Comparison of ENCODE assay signal across 8 cellular contexts in genomic region chr1:215566556-215567490, GRCh38. TPM values are rescaled to one million over a fixed set of nuclear protein-coding genes. Genes with fewer than 3 reads are reported as not detected.
DNase-seq lines count a peak whose midpoint lies in the region; ATAC-seq and TF ChIP-seq lines count a peak whose summit lies in the region.

Gene KCTD3 (plus strand): TSS chr1:215567304. CDS start chr1:215567686, 382 bp downstream.

- no peaks in the 10 kb centered on the region for H3K36me3 ChIP-seq in thoracic aorta

- peak within 1 kb of the TSS; percentile 79 for H3K27ac Mint-ChIP-seq in activated T-helper 1 cell treated with anti-CD3 and anti-CD28 coated beads, Interleukin-12 subunit alpha, Interleukin-12 subunit beta, Interleukin-2, Interleukin-4 antibody, amounts not matched to agents 30 ng/mL and 10 ng/mL and 1 ng/mL, durations not matched to agents 14 hours and 24 hours and 36 hours
- peak within 1 kb of the TSS; percentile 99 to 100 (median 100) for H3K27ac Mint-ChIP-seq in nephron

- H3K4me3 ChIP-seq in foreskin fibroblast (ENCODE audit: low read depth in 1 of 2, low read length in 2 of 2) (peak within 1 kb of the TSS; percentile 79 to 95), thoracic aorta (peak within 1 kb of the TSS; percentile 94)

- peaks cover 11% of the 10 kb centered on the region for H3K27me3 Mint-ChIP-seq in activated T-helper 1 cell treated with anti-CD3 and anti-CD28 coated beads, Interleukin-12 subunit alpha, Interleukin-12 subunit beta, Interleukin-2, Interleukin-4 antibody, amounts not matched to agents 30 ng/mL and 10 ng/mL and 1 ng/mL, durations not matched to agents 14 hours and 24 hours and 36 hours (ENCODE audit: insufficient read depth)
- no peaks in the 10 kb centered on the region for H3K27me3 Mint-ChIP-seq in nephron (ENCODE audit: low read depth)

- DNase-seq in DMS 273 (lab: John Stamatoyannopoulos, UW; ENCODE audit: unreplicated experiment) = peak; percentile 92
- DNase-seq in HT1080 (ENCODE audit: low read depth) = peak; percentile 87
- DNase-seq in NOMO-1 treated with dmso at 0.1 percent for 144 hours (lab: John Stamatoyannopoulos, UW; ENCODE audit: unreplicated experiment) = peak; percentile 40
- DNase-seq in activated T-helper 1 cell treated with anti-CD3 and anti-CD28 coated beads, Interleukin-12 subunit alpha, Interleukin-12 subunit beta, Interleukin-2, Interleukin-4 antibody, amounts not matched to agents 30 ng/mL and 10 ng/mL and 1 ng/mL, durations not matched to agents 14 hours and 24 hours and 36 hours (ENCODE audit: low spot score) = peak; percentile 25
- peak; percentile 75 to 88 for DNase-seq in foreskin fibroblast
- DNase-seq in thoracic aorta (ENCODE audit: low spot score) = no peak

- H3K4me3 Mint-ChIP-seq in activated T-helper 1 cell treated with anti-CD3 and anti-CD28 coated beads, Interleukin-12 subunit alpha, Interleukin-12 subunit beta, Interleukin-2, Interleukin-4 antibody, amounts not matched to agents 30 ng/mL and 10 ng/mL and 1 ng/mL, durations not matched to agents 14 hours and 24 hours and 36 hours = peak within 1 kb of the TSS; percentile 92
- peak within 1 kb of the TSS; percentile 100 for H3K4me3 Mint-ChIP-seq in nephron

- peaks cover 8 to 28% of the 10 kb centered on the region in 2 donors for H3K4me1 ChIP-seq in thoracic aorta (ENCODE audit: control insufficient read depth in 1 of 2, low read depth in 2 of 2)

- H3K9me3 Mint-ChIP-seq in activated T-helper 1 cell treated with anti-CD3 and anti-CD28 coated beads, Interleukin-12 subunit alpha, Interleukin-12 subunit beta, Interleukin-2, Interleukin-4 antibody, amounts not matched to agents 30 ng/mL and 10 ng/mL and 1 ng/mL, durations not matched to agents 14 hours and 24 hours and 36 hours = no peaks in the 10 kb centered on the region
- no peaks in the 10 kb centered on the region for H3K9me3 Mint-ChIP-seq in nephron

- no peaks in the 10 kb centered on the region for H3K36me3 Mint-ChIP-seq in activated T-helper 1 cell treated with anti-CD3 and anti-CD28 coated beads, Interleukin-12 subunit alpha, Interleukin-12 subunit beta, Interleukin-2, Interleukin-4 antibody, amounts not matched to agents 30 ng/mL and 10 ng/mL and 1 ng/mL, durations not matched to agents 14 hours and 24 hours and 36 hours (ENCODE audit: low read depth)
- H3K36me3 Mint-ChIP-seq in nephron (ENCODE audit: low read depth) = no peaks in the 10 kb centered on the region

- intact Hi-C loops in activated T-helper 1 cell treated with anti-CD3 and anti-CD28 coated beads, Interleukin-12 subunit alpha, Interleukin-12 subunit beta, Interleukin-2, Interleukin-4 antibody, amounts not matched to agents 30 ng/mL and 10 ng/mL and 1 ng/mL, durations not matched to agents 14 hours and 24 hours and 36 hours (cut with micrococcal nuclease) = no loop called here

- peak within 1 kb of the TSS; percentile 80 to 89 for H3K27ac ChIP-seq in thoracic aorta

- peaks cover 34% of the 10 kb centered on the region for H3K4me1 Mint-ChIP-seq in activated T-helper 1 cell treated with anti-CD3 and anti-CD28 coated beads, Interleukin-12 subunit alpha, Interleukin-12 subunit beta, Interleukin-2, Interleukin-4 antibody, amounts not matched to agents 30 ng/mL and 10 ng/mL and 1 ng/mL, durations not matched to agents 14 hours and 24 hours and 36 hours (ENCODE audit: low read depth)
- H3K4me1 Mint-ChIP-seq in nephron = peaks cover 32% of the 10 kb centered on the region

- H3K27me3 ChIP-seq in thoracic aorta (replicated peaks; ENCODE audit: insufficient read depth) = no peaks in the 10 kb centered on the region

- TF ChIP-seq CTCF in foreskin fibroblast (IDR thresholded peaks at IDR 0.05; ENCODE audit: low read depth, low read length) (no peak), nephron (IDR thresholded peaks at IDR 0.05; ENCODE audit: unreplicated experiment in 3 of 3) (no peak), thoracic aorta (IDR thresholded peaks at IDR 0.05) (no peak)

- no peaks in the 10 kb centered on the region for H3K9me3 ChIP-seq in thoracic aorta

- ATAC-seq in GM21423 (IDR thresholded peaks at IDR 0.05; ENCODE audit: unreplicated experiment) (peak; percentile 64), thoracic aorta (ENCODE audit: insufficient number of reproducible peaks, low FRiP score, low read depth) (peak; percentile 34)

RNA-seq across cellular contexts. Expression of gene KCTD3, which starts in this region (rescaled TPM):
- 23.2 and 26.9 TPM in 2 replicates for total RNA-seq in HT1080 (2014; rRNA removed; shearing (Covaris generic))
- 26.9 and 36.6 TPM in 2 replicates for polyA plus RNA-seq in HT1080 (2015; cell fraction: cytosol; rRNA removed)
- 41.0 and 47.6 TPM in 2 replicates for polyA plus RNA-seq in HT1080 (2015; cell fraction: nucleus; rRNA removed)
- total RNA-seq in activated T-helper 1 cell treated with anti-CD3 and anti-CD28 coated beads, Interleukin-12 subunit alpha, Interleukin-12 subunit beta, Interleukin-2, Interleukin-4 antibody, amounts not matched to agents 30 ng/mL and 10 ng/mL and 1 ng/mL, durations not matched to agents 14 hours and 24 hours and 36 hours = 4.7 and 5.5 TPM in 2 replicates
- total RNA-seq in thoracic aorta = 10 to 100 TPM; 31.0 to 50.7 TPM
